8 cellular contexts compared by ENCODE assay signal in the genomic region with DNA sequence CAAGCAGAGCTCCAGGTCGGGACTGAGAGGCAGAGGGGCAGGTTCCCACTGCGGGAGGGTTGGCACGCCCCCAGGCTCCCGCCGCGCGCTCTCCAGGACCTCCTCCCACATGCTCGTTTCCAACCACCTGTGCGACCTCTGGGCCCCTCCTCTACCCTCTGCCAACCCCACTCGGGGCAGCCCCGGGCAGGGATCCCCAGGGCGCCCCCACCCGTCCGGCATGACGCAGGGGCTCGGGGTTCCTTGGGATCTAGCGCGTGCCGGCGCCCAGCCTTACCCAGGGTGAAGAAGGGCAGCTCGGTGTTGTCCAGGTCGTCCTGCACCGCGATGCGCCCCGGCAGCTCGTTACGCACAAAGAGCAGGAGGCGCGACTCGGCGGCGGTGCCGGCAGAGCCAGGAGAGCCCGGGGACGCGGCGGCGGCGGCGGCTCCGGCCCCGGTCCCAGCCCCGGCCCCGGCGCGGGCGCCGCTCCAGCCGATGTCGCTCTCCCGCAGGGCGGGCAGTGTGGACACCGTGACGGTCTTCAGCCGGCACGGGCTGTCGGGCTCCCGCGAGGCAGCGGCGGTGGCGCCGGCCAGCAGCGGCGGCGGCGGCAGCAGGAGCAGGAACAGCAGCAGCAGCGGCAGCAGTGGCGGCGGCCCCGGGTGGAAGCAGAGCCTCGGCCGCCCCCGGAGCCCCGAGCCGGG. TPM values are rescaled to one million over a fixed set of nuclear protein-coding genes. Genes with fewer than 3 reads are reported as not detected.
DNase-seq lines count a peak whose midpoint lies in the region; ATAC-seq and TF ChIP-seq lines count a peak whose summit lies in the region.

No MANE protein-coding gene starts in this region.

- H3K4me3 ChIP-seq in lower leg skin (ENCODE audit: low read depth, poor library complexity, severe bottlenecking) (peak overlapping the region; percentile 9), upper lobe of left lung (peak overlapping the region in 3 of 4 donors; percentile 39 to 48 (median 46))

- peaks cover 8 to 26% (median 12%) of the 10 kb centered on the region in 4 donors for H3K4me1 ChIP-seq in upper lobe of left lung

- no peaks in the 10 kb centered on the region for H3K36me3 ChIP-seq in upper lobe of left lung

- TF ChIP-seq EP300 in upper lobe of left lung (IDR thresholded peaks at IDR 0.05), result no peak

- peaks cover 0 to 29% (median 14%) of the 10 kb centered on the region in 4 donors for H3K27me3 ChIP-seq in upper lobe of left lung

- H3K9me3 ChIP-seq in upper lobe of left lung, result no peaks in the 10 kb centered on the region

- TF ChIP-seq CTCF in lower leg skin (IDR thresholded peaks at IDR 0.05) (no peak), upper lobe of left lung (IDR thresholded peaks at IDR 0.05) (no peak)

- DNase-seq in AG08395 (ENCODE audit: low spot score), result peak; percentile 15
- peak in 32 of 61 donors; percentile 14 to 73 (median 50) for DNase-seq in caudate nucleus (lab: John Stamatoyannopoulos, UW)
- peak in 1 of 2 donors; percentile 80 for DNase-seq in lower leg skin (ENCODE audit: low spot score in 2 of 2)
- peak in 1 of 2 donors; percentile 85 for DNase-seq in upper lobe of left lung
- DNase-seq in 8988T, result no peak
- DNase-seq in NOMO-1 treated with DMSO at 0.1 percent for 48 hours (lab: John Stamatoyannopoulos, UW; ENCODE audit: unreplicated experiment), result no peak

- ATAC-seq in HG03432 (IDR thresholded peaks at IDR 0.05; ENCODE audit: unreplicated experiment), result peak; percentile 35
- peak in 1 of 2 donors; percentile 42 for ATAC-seq in upper lobe of left lung (ENCODE audit: low FRiP score in 2 of 2)
- no peak for ATAC-seq in HG02610 (IDR thresholded peaks at IDR 0.05; ENCODE audit: unreplicated experiment)

- TF ChIP-seq POLR2A in lower leg skin (IDR thresholded peaks at IDR 0.05) (no peak), upper lobe of left lung (IDR thresholded peaks at IDR 0.05) (no peak)

- 1 to 3% methylated on average over 23 to 33 of the region's 77 CpGs for WGBS in lower leg skin, 2 donors
- WGBS in upper lobe of left lung, 2 donors, result 1 to 2% methylated on average over 13 to 27 of the region's 77 CpGs

- no peak overlapping the region for H3K27ac ChIP-seq in caudate nucleus (ENCODE audit: low read depth, low read length)
- H3K27ac ChIP-seq in upper lobe of left lung, result no peak overlapping the region

- intact Hi-C loops in lower leg skin (cut with DNase I; ENCODE audit: low total_unique reads), result no loop called here

RNA-seq across cellular contexts. Expression of a gene that starts 0.5 kb away (rescaled TPM):
- total RNA-seq in lower leg skin (1 to 10 TPM in 3 of 4 donors, under 1 TPM in 1; 0.97 to 4.7 (median 3.0) TPM), upper lobe of left lung (1 to 10 TPM; 2.0 to 7.5 (median 3.4) TPM)

Comparison
In these comparisons a context has a peak if more than half of its experiments do, and no peak if none do; other contexts are left out.
1. DNase-seq: peak in AG08395 (single experiment) and caudate nucleus (32 of 61); none in 8988T (single experiment) and NOMO-1 treated with DMSO at 0.1 percent for 48 hours (single experiment).